In genomic region chr2:182870227-182870626, GRCh38 we compare ENCODE assay signal across 9 cellular contexts. TPM values are rescaled to one million over a fixed set of nuclear protein-coding genes. Genes with fewer than 3 reads are reported as not detected.
A peak's percentile ranks its signal among the peaks of the same experiment; 100 is the strongest.
DNase-seq lines count a peak whose midpoint lies in the region; ATAC-seq, FAIRE-seq and TF ChIP-seq lines count a peak whose summit lies in the region.
"Had no signal": no experiment of that assay in that cellular context is flagged by ENCODE, and none has a peak within 500 bp of the region (broad histone marks: within the 10 kb centered on the region; RNA-seq: fewer than 3 reads in every experiment).

No MANE protein-coding gene starts in this region.

- no peaks in the 10 kb centered on the region for H3K9me1 ChIP-seq in endothelial cell of umbilical vein (replicated peaks; ENCODE audit: control insufficient read depth, extremely low read depth, insufficient read depth, low read length)

- H3K36me3 Mint-ChIP-seq in stimulated activated effector memory CD8-positive, alpha-beta T cell treated with anti-CD3 and anti-CD28 coated beads, Interleukin-12 subunit alpha, Interleukin-12 subunit beta, amount 100 ng/mL, for 72 hours = no peaks in the 10 kb centered on the region

- no TSS peak for BruUV-seq in endothelial cell of umbilical vein (replicated peaks; lab: Mats Ljungman, UMichigan)

- dilution Hi-C loops in endothelial cell of umbilical vein (cut with MboI; ENCODE audit: extremely low pct_ligation_motif_present, low sequenced_read_pairs) = no loop called here

- FAIRE-seq in endothelial cell of umbilical vein (lab: Jason Lieb, UNC) = peak; percentile 21

- H3K9me3 ChIP-seq in endothelial cell of umbilical vein (replicated peaks; ENCODE audit: control insufficient read depth, insufficient read depth, low read length) = no peaks in the 10 kb centered on the region
- H3K9me3 ChIP-seq: neutrophil had no signal

- H3K4me1 ChIP-seq in endothelial cell of umbilical vein (ENCODE audit: control insufficient read depth, extremely low read depth, insufficient read depth, low read length) = peaks cover 11% of the 10 kb centered on the region

- no peaks in the 10 kb centered on the region for H4K20me1 ChIP-seq in endothelial cell of umbilical vein (replicated peaks; ENCODE audit: control insufficient read depth, extremely low read depth, insufficient read depth, low read length)

- POLR2A ChIA-PET in endothelial cell of umbilical vein (lab: Charles Lee) = no interaction called here

- no peak overlapping the region for H3K9ac ChIP-seq in endothelial cell of umbilical vein (replicated peaks; ENCODE audit: extremely low read depth, insufficient read depth, low read length)

- peaks cover 16% of the 10 kb centered on the region for H3K4me1 Mint-ChIP-seq in stimulated activated effector memory CD8-positive, alpha-beta T cell treated with anti-CD3 and anti-CD28 coated beads, Interleukin-12 subunit alpha, Interleukin-12 subunit beta, amount 100 ng/mL, for 72 hours

- no peak for ATAC-seq in stimulated activated effector memory CD8-positive, alpha-beta T cell treated with anti-CD3 and anti-CD28 coated beads, Interleukin-12 subunit alpha, Interleukin-12 subunit beta, amount 100 ng/mL, for 72 hours

- TF ChIP-seq CTCF in AG09309 (IDR thresholded peaks at IDR 0.05; ENCODE audit: control insufficient read depth, insufficient read depth, low read depth, low read length, missing control alignments) = peak; percentile 24
- TF ChIP-seq CTCF in GM12865 (IDR thresholded peaks at IDR 0.05; ENCODE audit: insufficient read depth, low read depth, low read length, missing control alignments) = peak; percentile 38
- peak in 1 of 2 donors; percentile 28 for TF ChIP-seq CTCF in endothelial cell of umbilical vein (IDR thresholded peaks at IDR 0.05; ENCODE audit: extremely low read depth in 1 of 2, insufficient read depth in 1 of 2, low read depth in 1 of 2, low read length in 2 of 2)

- no peak overlapping the region for H3K4me3 ChIP-seq in AG09309 (ENCODE audit: control insufficient read depth, low read depth, low read length)
- no peak overlapping the region for H3K4me3 ChIP-seq in GM12865 (ENCODE audit: low read depth, low read length)
- H3K4me3 ChIP-seq in endothelial cell of umbilical vein (replicated peaks in 1 of 3; ENCODE audit: insufficient read depth in 1 of 3, low read depth in 1 of 3, low read length in 3 of 3) = no peak overlapping the region

- peaks cover 2 to 9% of the 10 kb centered on the region in 2 experiments for H3K27me3 ChIP-seq in endothelial cell of umbilical vein (ENCODE audit: control insufficient read depth in 2 of 2, insufficient read depth in 2 of 2, low read length in 2 of 2)

- CTCF ChIA-PET in endothelial cell of umbilical vein (lab: Charles Lee) = interaction anchor here (1.0 to 1.5 kb wide), 4 partner anchors 65 to 110 kb away, joined by 3 to 4 read pairs (median 3); no protein-coding TSS in a partner anchor

- no peak overlapping the region for H3K27ac ChIP-seq in endothelial cell of umbilical vein (ENCODE audit: insufficient read depth, low read depth, low read length)
- H3K27ac ChIP-seq: neutrophil had no signal

- no peaks in the 10 kb centered on the region for H3K79me2 ChIP-seq in endothelial cell of umbilical vein (ENCODE audit: control insufficient read depth, insufficient read depth, low read length)

- H3K4me2 ChIP-seq in endothelial cell of umbilical vein (ENCODE audit: insufficient read depth, low read length) = no peak overlapping the region

- no peak overlapping the region for H3K27ac Mint-ChIP-seq in stimulated activated effector memory CD8-positive, alpha-beta T cell treated with anti-CD3 and anti-CD28 coated beads, Interleukin-12 subunit alpha, Interleukin-12 subunit beta, amount 100 ng/mL, for 72 hours

- TF ChIP-seq POLR2A in endothelial cell of umbilical vein (IDR thresholded peaks at IDR 0.05; ENCODE audit: low read depth, low read length) = no peak

- no peaks in the 10 kb centered on the region for H3K36me3 ChIP-seq in endothelial cell of umbilical vein (ENCODE audit: control insufficient read depth in 2 of 2, extremely low read depth in 1 of 2, insufficient read depth in 2 of 2, low read length in 2 of 2)
- H3K36me3 ChIP-seq: neutrophil had no signal

- H2AFZ ChIP-seq in endothelial cell of umbilical vein (ENCODE audit: low read depth, low read length) = no peak overlapping the region

- intact Hi-C loops in endothelial cell of umbilical vein (cut with micrococcal nuclease) = no loop called here

- DNase-seq in AG09309 (ENCODE audit: low read depth) = no peak
- peak; percentile 42 for DNase-seq in GM12865 (ENCODE audit: low read depth)
- peak; percentile 71 for DNase-seq in NCI-H748 treated with DMSO at 0.1 percent for 48 hours (lab: John Stamatoyannopoulos, UW)
- no peak for DNase-seq in endothelial cell of umbilical vein (ENCODE audit: low read depth, low spot score)
- no peak for DNase-seq in NCI-H2196 (lab: John Stamatoyannopoulos, UW; ENCODE audit: unreplicated experiment)
- no peak for DNase-seq in stimulated activated effector memory CD8-positive, alpha-beta T cell treated with anti-CD3 and anti-CD28 coated beads, Interleukin-12 subunit alpha, Interleukin-12 subunit beta, amount 100 ng/mL, for 72 hours (ENCODE audit: low spot score in 2 of 2)
- no peak for DNase-seq in activated naive CD4-positive, alpha-beta T cell treated with Interleukin-2 at 50 U/mL for 16 hours
- no peak for DNase-seq in cerebellar nuclear complex (lab: John Stamatoyannopoulos, UW)

- peaks cover 7% of the 10 kb centered on the region for H3K9me3 Mint-ChIP-seq in stimulated activated effector memory CD8-positive, alpha-beta T cell treated with anti-CD3 and anti-CD28 coated beads, Interleukin-12 subunit alpha, Interleukin-12 subunit beta, amount 100 ng/mL, for 72 hours

- H3K4me3 Mint-ChIP-seq in stimulated activated effector memory CD8-positive, alpha-beta T cell treated with anti-CD3 and anti-CD28 coated beads, Interleukin-12 subunit alpha, Interleukin-12 subunit beta, amount 100 ng/mL, for 72 hours = no peak overlapping the region

TF ChIP-seq in endothelial cell of umbilical vein, 7 proteins besides CTCF, POLR2A, EP300 and RAD21:
- no peak for TF ChIP-seq MYC (IDR thresholded peaks at IDR 0.05; ENCODE audit: low read depth, low read length)

RNA-seq across cellular contexts. Expression of gene FRZB, which starts 3.8 kb away (rescaled TPM):
- 0.09 TPM in 1 of 2 replicates, not detected in the other for total RNA-seq in endothelial cell of umbilical vein
- polyA plus RNA-seq in endothelial cell of umbilical vein = 0.03 and 0.04 TPM in 2 replicates
- 0.03 and 0.08 TPM in 2 replicates for polyA plus RNA-seq in endothelial cell of umbilical vein (2011; cell fraction: cytosol; rRNA removed)
- 0.08 and 0.11 TPM in 2 replicates for polyA plus RNA-seq in endothelial cell of umbilical vein (2011; cell fraction: nucleus; rRNA removed)
- polyA plus RNA-seq in endothelial cell of umbilical vein (2012) = not detected in 2 replicates
- not detected in 2 replicates for polyA minus RNA-seq in endothelial cell of umbilical vein
- not detected for polyA minus RNA-seq in endothelial cell of umbilical vein (2011; cell fraction: cytosol; rRNA and poly(A)+ RNA removed)
- 0.14 TPM in 1 of 2 replicates, not detected in the other for polyA minus RNA-seq in endothelial cell of umbilical vein (2011; cell fraction: nucleus; rRNA and poly(A)+ RNA removed)

Comparison
In these comparisons a context has a peak if more than half of its experiments do, and no peak if none do; other contexts are left out.
1. DNase-seq: peak in GM12865 (single experiment) and NCI-H748 treated with DMSO at 0.1 percent for 48 hours (single experiment); none in AG09309 (single experiment), endothelial cell of umbilical vein (single experiment), NCI-H2196 (single experiment), stimulated activated effector memory CD8-positive, alpha-beta T cell treated with anti-CD3 and anti-CD28 coated beads, Interleukin-12 subunit alpha, Interleukin-12 subunit beta, amount 100 ng/mL, for 72 hours (0 of 2), activated naive CD4-positive, alpha-beta T cell treated with Interleukin-2 at 50 U/mL for 16 hours (single experiment) and cerebellar nuclear complex (0 of 2).